8 cellular contexts compared by ENCODE assay signal in the genomic region with DNA sequence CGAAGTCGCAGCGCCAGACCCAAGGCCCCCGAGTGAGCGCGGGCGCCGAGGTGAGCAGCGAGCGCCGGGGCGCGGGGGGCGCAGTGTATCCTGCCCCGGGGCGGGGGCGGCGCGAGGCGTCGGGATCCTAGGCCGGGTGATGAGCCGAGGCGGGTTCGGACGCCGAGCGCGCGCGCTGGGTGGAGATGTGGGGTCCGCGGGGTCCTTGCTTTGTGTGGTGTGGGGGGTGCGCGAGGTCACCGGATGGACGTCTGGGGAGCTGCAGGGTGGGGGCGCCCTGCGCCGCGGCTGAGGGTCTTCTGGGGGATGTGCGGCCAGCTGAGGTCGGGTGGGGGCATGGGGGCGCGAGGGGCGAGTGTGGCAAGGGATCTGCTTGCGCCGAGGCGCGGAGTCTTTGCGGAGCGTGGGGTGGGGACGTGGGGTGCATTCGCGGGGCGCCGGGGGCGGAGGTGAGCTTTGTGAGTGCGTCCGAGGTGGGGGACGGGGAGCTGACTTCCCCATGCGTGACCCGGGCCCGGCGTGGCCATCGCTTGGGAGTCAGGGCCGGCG. TPM values are rescaled to one million over a fixed set of nuclear protein-coding genes. Genes with fewer than 3 reads are reported as not detected.
DNase-seq lines count a peak whose midpoint lies in the region; ATAC-seq and TF ChIP-seq lines count a peak whose summit lies in the region.

No MANE protein-coding gene starts in this region.

- H3K36me3 ChIP-seq in MM.1S (replicated peaks; ENCODE audit: insufficient read depth, low read length) (no peaks in the 10 kb centered on the region), rectal smooth muscle tissue (ENCODE audit: control insufficient read depth, insufficient read depth, low read length) (no peaks in the 10 kb centered on the region)

- peak; percentile 8 for ATAC-seq in GM19467 (IDR thresholded peaks at IDR 0.05; ENCODE audit: unreplicated experiment)
- ATAC-seq in Right ventricle myocardium superior (ENCODE audit: poor library complexity): peak; percentile 35
- no peak for ATAC-seq in HG02938 (IDR thresholded peaks at IDR 0.05; ENCODE audit: unreplicated experiment)

- H3K79me2 ChIP-seq in MM.1S (ENCODE audit: low read length): peaks cover 50% of the 10 kb centered on the region

- no peaks in the 10 kb centered on the region for H3K9me3 ChIP-seq in MM.1S (replicated peaks; ENCODE audit: insufficient read depth, low read length)

- H3K4me1 ChIP-seq in MM.1S (ENCODE audit: low read length): peaks cover 16% of the 10 kb centered on the region
- H3K4me1 ChIP-seq in rectal smooth muscle tissue (ENCODE audit: control insufficient read depth, insufficient read depth, low read length): peaks cover 24% of the 10 kb centered on the region

- H2AFZ ChIP-seq in MM.1S (ENCODE audit: low read length): peak overlapping the region; percentile 81

- H3K27me3 ChIP-seq in MM.1S (replicated peaks; ENCODE audit: insufficient read depth, low read length): no peaks in the 10 kb centered on the region
- H3K27me3 ChIP-seq in rectal smooth muscle tissue (ENCODE audit: control insufficient read depth, insufficient read depth, low read length): no peaks in the 10 kb centered on the region

- H3K9me2 ChIP-seq in MM.1S (replicated peaks; ENCODE audit: insufficient read depth, low read length): no peaks in the 10 kb centered on the region

- DNase-seq in MM.1S: peak; percentile 35
- peak; percentile 46 for DNase-seq in activated naive CD4-positive, alpha-beta T cell treated with Interleukin-2 at 50 U/mL for 16 hours
- DNase-seq in Right ventricle myocardium superior: peak; percentile 69
- no peak for DNase-seq in NCI-H2196 (lab: John Stamatoyannopoulos, UW; ENCODE audit: unreplicated experiment)

- H3K9ac ChIP-seq in MM.1S (ENCODE audit: low read length): peak overlapping the region; percentile 94
- peak overlapping the region; percentile 53 for H3K9ac ChIP-seq in rectal smooth muscle tissue (ENCODE audit: low read length)

- peak overlapping the region; percentile 99 for H3K27ac ChIP-seq in C4-2B
- peak overlapping the region; percentile 88; the same call in 1 of the 2 replicates for H3K27ac ChIP-seq in MM.1S (ENCODE audit: low read length)
- H3K27ac ChIP-seq in rectal smooth muscle tissue (ENCODE audit: low read depth, low read length): peak overlapping the region; percentile 94

- intact Hi-C loops in Right ventricle myocardium superior (cut with DNase I): loop anchor here (5.0 kb wide), 2 partner anchors 180 to 355 kb away; partner anchors contain the start of genes ATPAF2 and GID4

- TF ChIP-seq CTCF in C4-2B (conservative IDR thresholded peaks at IDR 0.05) (no peak), MM.1S (IDR thresholded peaks at IDR 0.05; ENCODE audit: low read length) (0 out of 2 replicates have a peak, but pooled peaks have one; percentile 4)

- peak overlapping the region; percentile 87 for H3K4me2 ChIP-seq in MM.1S (ENCODE audit: low read depth, low read length)

- H4K20me1 ChIP-seq in MM.1S (ENCODE audit: insufficient read depth, low read length): no peaks in the 10 kb centered on the region

- peak overlapping the region; percentile 77 for H3K4me3 ChIP-seq in MM.1S (ENCODE audit: low read length)
- peak overlapping the region; percentile 81 for H3K4me3 ChIP-seq in rectal smooth muscle tissue (ENCODE audit: low read length)

- peaks cover 5% of the 10 kb centered on the region for H3F3A ChIP-seq in MM.1S (ENCODE audit: insufficient read depth, low read length)

RNA-seq across cellular contexts. Expression of gene RAI1, which starts 0.6 kb away (rescaled TPM):
- 28.3 TPM for total RNA-seq in Right ventricle myocardium superior
